ENCODE assay signal across 25 cellular contexts in the genomic region with DNA sequence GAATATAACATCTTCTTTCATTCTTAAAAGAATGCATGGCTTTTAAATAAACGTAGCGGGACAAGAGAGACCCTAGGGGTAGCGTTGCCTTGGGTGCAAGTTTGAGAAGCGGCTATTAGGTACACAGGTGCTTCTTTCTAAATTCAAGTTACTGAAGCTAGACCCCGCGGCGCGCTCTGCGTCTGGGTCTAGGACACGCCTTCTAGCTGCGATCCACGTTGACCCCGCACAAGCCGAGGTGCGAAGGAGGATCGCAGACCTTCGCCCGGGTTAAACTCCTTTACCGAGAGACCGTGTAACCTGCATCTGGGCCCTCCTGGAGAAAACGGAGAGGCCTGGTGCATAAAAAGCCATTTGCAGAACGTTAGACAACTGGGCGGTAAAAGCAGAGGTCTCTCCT. TPM values are rescaled to one million over a fixed set of nuclear protein-coding genes. Genes with fewer than 3 reads are reported as not detected.
"Had no signal": no experiment of that assay in that cellular context is flagged by ENCODE, and none has a peak within 500 bp of the region (broad histone marks: within the 10 kb centered on the region; RNA-seq: fewer than 3 reads in every experiment).

No MANE protein-coding gene starts in this region.

- DNase-seq: KBM-7, MV-4-11, NCI-H1048, NCI-H1105, NCI-H1417, NCI-H1436 treated with DMSO at 0.1 percent for 48 hours, NCI-H1694, NCI-H1930, NCI-H2081, NCI-H2107, NCI-H2227 treated with DMSO at 0.1 percent for 48 hours, NCI-H524, NCI-H69, NCI-H774, Right ventricle myocardium superior, RPMI8226, SIG-M5 had no signal

- H3K27ac ChIP-seq: HL-60, SJSA1, SK-N-MC had no signal

- H3K27me3 ChIP-seq: SJSA1 had no signal

- H3K4me3 ChIP-seq: SJSA1, SK-N-MC had no signal

- H3K4me1 ChIP-seq: SJSA1 had no signal

- H3K9me3 ChIP-seq: SJSA1 had no signal

- H3K36me3 ChIP-seq: SJSA1 had no signal

- FAIRE-seq: HTR-8/SVneo, RCC 7860 had no signal

RNA-seq across cellular contexts. Expression of a gene that starts 25.5 kb away (rescaled TPM):
- total RNA-seq: LHCN-M2, MCF 10A, NCI-H460, Right ventricle myocardium superior, SJSA1 had no signal
